ENCODE assay signal across 13 cellular contexts in the genomic region with DNA sequence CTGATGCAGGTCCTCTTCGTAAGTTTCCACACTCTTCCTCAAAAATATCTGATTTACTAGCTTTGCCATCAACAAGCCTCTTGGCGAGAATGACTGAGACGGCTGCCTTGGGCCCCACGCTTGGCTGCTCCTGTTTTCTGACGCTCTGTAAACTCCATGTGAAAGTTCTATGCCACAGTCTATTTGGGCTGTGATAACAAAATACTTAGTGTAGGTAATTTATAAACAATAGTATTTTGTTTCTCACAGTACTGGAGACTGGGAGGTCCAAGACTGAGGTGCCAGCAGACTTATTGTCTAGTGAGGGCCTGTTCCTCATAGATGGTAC.
DNase-seq lines count a peak whose midpoint lies in the region; ATAC-seq and TF ChIP-seq lines count a peak whose summit lies in the region.
"Had no signal": no experiment of that assay in that cellular context is flagged by ENCODE, and none has a peak within 500 bp of the region (broad histone marks: within the 10 kb centered on the region; RNA-seq: fewer than 3 reads in every experiment).

No MANE protein-coding gene starts in this region.

- H3K27ac ChIP-seq in IMR-90 (ENCODE audit: insufficient read depth, low read length) (peak overlapping the region; percentile 6; the same call in 1 of the 2 replicates), sigmoid colon (peak overlapping the region in 3 of 4 donors; percentile 6 to 32 (median 19))
- H3K27ac ChIP-seq: SJSA1 had no signal

- no peak overlapping the region for H2BK5ac ChIP-seq in IMR-90 (ENCODE audit: low read depth, low read length, poor library complexity, severe bottlenecking)

- TF ChIP-seq CTCF in IMR-90 (conservative IDR thresholded peaks at IDR 0.05; ENCODE audit: low read depth, low read length) (no peak), sigmoid colon (IDR thresholded peaks at IDR 0.05) (no peak)

- H2BK20ac ChIP-seq in IMR-90 (ENCODE audit: low read depth, low read length), result no peak overlapping the region

- H3K27me3 ChIP-seq in IMR-90 (ENCODE audit: control insufficient read depth, insufficient read depth, low read length) (peaks cover 2% of the 10 kb centered on the region; the same call in 1 of the 2 replicates), sigmoid colon (no peaks in the 10 kb centered on the region)
- H3K27me3 ChIP-seq: breast epithelium, SJSA1 had no signal

- ATAC-seq in GM19043 (IDR thresholded peaks at IDR 0.05; ENCODE audit: low read depth, unreplicated experiment) (peak; percentile 38), HG02571 (IDR thresholded peaks at IDR 0.05; ENCODE audit: unreplicated experiment) (peak; percentile 18), IMR-90 (ENCODE audit: low read depth) (no peak)

- H2BK15ac ChIP-seq in IMR-90 (ENCODE audit: low read depth, low read length), result no peak overlapping the region

- in situ Hi-C loops in IMR-90 (cut with MboI; ENCODE audit: low sequenced_read_pairs), result no loop called here

- H2AK5ac ChIP-seq in IMR-90 (ENCODE audit: low read depth, low read length), result no peak overlapping the region

- H3K56ac ChIP-seq in IMR-90 (ENCODE audit: extremely low read depth, insufficient read depth, low read length), result no peak overlapping the region

- no peak overlapping the region for H3K4ac ChIP-seq in IMR-90 (ENCODE audit: low read depth, low read length)

- no peak for TF ChIP-seq RAD21 in IMR-90 (IDR thresholded peaks at IDR 0.05; ENCODE audit: low read length)

- no peak overlapping the region for H3K9ac ChIP-seq in IMR-90 (ENCODE audit: low read depth, low read length)

- H4K5ac ChIP-seq in IMR-90 (ENCODE audit: low read depth, low read length), result no peak overlapping the region; the same call in 1 of the 2 replicates

- no TSS peak for BruUV-seq in IMR-90 (replicated peaks; lab: Mats Ljungman, UMichigan)

- H4K20me1 ChIP-seq in IMR-90 (ENCODE audit: insufficient read depth, low read length), result no peaks in the 10 kb centered on the region

- 83% methylated on average over 1 of the region's 5 CpGs; no CpG with 5 or more reads in 1 of the 2 experiments for WGBS in IMR-90 (ENCODE audit: extremely low coverage in 2 of 2, insufficient read length in 1 of 2), 2 experiments
- WGBS in sigmoid colon, 2 donors, result 84 to 88% methylated on average over 5 of the region's 5 CpGs

- no peak overlapping the region for H2AFZ ChIP-seq in IMR-90 (replicated peaks; ENCODE audit: low read length, poor library complexity)

- no peak overlapping the region for H2AK9ac ChIP-seq in IMR-90 (replicated peaks; ENCODE audit: low read depth, low read length, poor library complexity)

- no peak overlapping the region for H3K23ac ChIP-seq in IMR-90 (ENCODE audit: low read depth, low read length)

- H4K91ac ChIP-seq in IMR-90 (ENCODE audit: insufficient read depth, low read depth, low read length), result no peak overlapping the region; the same call in 1 of the 2 replicates

- H3K4me3 ChIP-seq in IMR-90 (ENCODE audit: insufficient read depth, low read depth, low read length) (no peak overlapping the region), sigmoid colon (no peak overlapping the region)
- H3K4me3 ChIP-seq: breast epithelium, SJSA1 had no signal

- POLR2A ChIA-PET in IMR-90 (lab: Charles Lee; ENCODE audit: unreplicated experiment), result no interaction called here

- no peak overlapping the region for H3K14ac ChIP-seq in IMR-90 (replicated peaks; ENCODE audit: low read depth, low read length)

- no peak overlapping the region for H2BK120ac ChIP-seq in IMR-90 (ENCODE audit: low read depth, low read length)

- peak overlapping the region; percentile 42; the same call in 1 of the 2 replicates for H3K18ac ChIP-seq in IMR-90 (ENCODE audit: low read depth, low read length)

- no peak overlapping the region for H3K4me2 ChIP-seq in IMR-90 (ENCODE audit: low read depth, low read length)

- H3K4me1 ChIP-seq in IMR-90 (ENCODE audit: control insufficient read depth, insufficient read depth, low read length), result peaks cover 11% of the 10 kb centered on the region; the same call in 1 of the 2 replicates
- H3K4me1 ChIP-seq in sigmoid colon, result peaks cover 0 to 6% (median 0%) of the 10 kb centered on the region in 4 donors
- H3K4me1 ChIP-seq: breast epithelium, SJSA1 had no signal

- no peaks in the 10 kb centered on the region; the same call in 1 of the 2 replicates for H3K9me3 ChIP-seq in IMR-90 (ENCODE audit: control insufficient read depth, insufficient read depth, low read length)
- no peaks in the 10 kb centered on the region for H3K9me3 ChIP-seq in sigmoid colon
- H3K9me3 ChIP-seq: breast epithelium, SJSA1 had no signal

- DNase-seq in IMR-90, result no peak
- no peak for DNase-seq in sigmoid colon
- no peak for DNase-seq in NCI-H187 (lab: John Stamatoyannopoulos, UW)
- no peak for DNase-seq in LoVo (ENCODE audit: low spot score)
- no peak for DNase-seq in activated gamma-delta T cell treated with Interleukin-2 at 50 U/mL for 16 hours
- DNase-seq in GM19240 (ENCODE audit: insufficient read length, low spot score), result no peak
- DNase-seq: DND-41; NCI-H446 treated with DMSO at 0.1 percent for 48 hours; stimulated activated naive CD4-positive, alpha-beta T cell treated with Interleukin-2 at 50 U/mL for 16 hours had no signal

- no peaks in the 10 kb centered on the region for H3K36me3 ChIP-seq in IMR-90 (ENCODE audit: control insufficient read depth, insufficient read depth, low read length)
- H3K36me3 ChIP-seq in sigmoid colon, result peaks cover 0 to 26% (median 0%) of the 10 kb centered on the region in 4 donors
- H3K36me3 ChIP-seq: breast epithelium, SJSA1 had no signal

- CTCF ChIA-PET in IMR-90 (lab: Yijun Ruan, JAX), result interaction anchor here (0.6 kb wide), 1 partner anchor 586 kb away, joined by 3 read pairs; no protein-coding TSS in a partner anchor

- H4K8ac ChIP-seq in IMR-90 (ENCODE audit: low read depth in 2 of 2, low read length in 2 of 2), result no peak overlapping the region

- no peaks in the 10 kb centered on the region for H3K79me1 ChIP-seq in IMR-90 (ENCODE audit: low read depth in 1 of 2, low read length in 2 of 2)

- no peak for TF ChIP-seq EP300 in sigmoid colon (IDR thresholded peaks at IDR 0.05)

- no peak for TF ChIP-seq POLR2A in IMR-90 (IDR thresholded peaks at IDR 0.05; ENCODE audit: low read depth, low read length)
- TF ChIP-seq POLR2A in sigmoid colon (IDR thresholded peaks at IDR 0.05), result no peak

- intact Hi-C loops in IMR-90 (cut with micrococcal nuclease), result no loop called here
- intact Hi-C loops in sigmoid colon (cut with DNase I), result no loop called here

- dilution Hi-C loops in IMR-90 (cut with HindIII; ENCODE audit: low sequenced_read_pairs, unreplicated experiment), result no loop called here

- H3K9me1 ChIP-seq in IMR-90 (ENCODE audit: insufficient read depth, low read length), result no peaks in the 10 kb centered on the region

TF ChIP-seq in IMR-90, 13 proteins besides CTCF, POLR2A, EP300 and RAD21:
- TF ChIP-seq RFX5 (IDR thresholded peaks at IDR 0.05; ENCODE audit: low read depth, low read length) (no peak), MXI1 (IDR thresholded peaks at IDR 0.05; ENCODE audit: borderline replicate concordance, low read depth, low read length) (no peak), MAZ (IDR thresholded peaks at IDR 0.05; ENCODE audit: borderline replicate concordance, low read depth, low read length) (no peak), CEBPB (IDR thresholded peaks at IDR 0.05; ENCODE audit: low read depth, low read length) (no peak), CHD1 (IDR thresholded peaks at IDR 0.05; ENCODE audit: low read depth, low read length) (no peak), NFE2L2 (IDR thresholded peaks at IDR 0.05; ENCODE audit: low read depth, low read length) (no peak), BHLHE40 (IDR thresholded peaks at IDR 0.05; ENCODE audit: low read depth, low read length) (no peak), RCOR1 (IDR thresholded peaks at IDR 0.05; ENCODE audit: insufficient replicate concordance, low read length) (no peak), FOS (IDR thresholded peaks at IDR 0.05; ENCODE audit: low read depth, low read length) (no peak)
- TF ChIP-seq, protein P1, sequence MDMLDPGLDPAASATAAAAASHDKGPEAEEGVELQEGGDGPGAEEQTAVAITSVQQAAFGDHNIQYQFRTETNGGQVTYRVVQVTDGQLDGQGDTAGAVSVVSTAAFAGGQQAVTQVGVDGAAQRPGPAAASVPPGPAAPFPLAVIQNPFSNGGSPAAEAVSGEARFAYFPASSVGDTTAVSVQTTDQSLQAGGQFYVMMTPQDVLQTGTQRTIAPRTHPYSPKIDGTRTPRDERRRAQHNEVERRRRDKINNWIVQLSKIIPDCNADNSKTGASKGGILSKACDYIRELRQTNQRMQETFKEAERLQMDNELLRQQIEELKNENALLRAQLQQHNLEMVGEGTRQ (IDR thresholded peaks at IDR 0.05; ENCODE audit: low read depth, low read length), result no peak
TF ChIP-seq in IMR-90: peak in this region for 0.
